In the genomic region with DNA sequence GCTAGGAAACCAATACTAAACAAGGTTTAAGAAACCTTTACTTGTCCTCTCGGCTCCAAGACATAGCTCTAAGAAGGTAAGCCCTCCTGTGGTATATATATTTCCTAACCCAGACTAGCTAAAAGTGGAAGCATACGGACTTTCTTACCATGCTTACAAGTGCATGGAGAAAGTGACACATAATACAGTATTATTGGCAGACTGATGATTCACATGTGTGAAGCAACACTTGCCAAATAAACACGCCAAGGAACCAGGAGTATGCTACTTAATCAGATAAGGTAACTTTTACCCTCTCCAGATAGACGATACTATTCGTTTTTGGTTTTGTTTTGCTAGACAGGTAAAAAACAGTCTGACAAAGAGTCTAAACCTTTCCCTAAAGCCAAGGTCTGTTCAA, we compare ENCODE assay signal across 12 cellular contexts.
DNase-seq lines count a peak whose midpoint lies in the region; FAIRE-seq and TF ChIP-seq lines count a peak whose summit lies in the region.
"Had no signal": no experiment of that assay in that cellular context is flagged by ENCODE, and none has a peak within 500 bp of the region (broad histone marks: within the 10 kb centered on the region; RNA-seq: fewer than 3 reads in every experiment).

No MANE protein-coding gene starts in this region.

- H3K4me1 ChIP-seq in GM23248 (ENCODE audit: insufficient read depth) (peaks cover 38% of the 10 kb centered on the region), neural progenitor cell (peaks cover 14% of the 10 kb centered on the region), kidney (ENCODE audit: control insufficient read depth in 1 of 2, insufficient read depth in 1 of 2, low read depth in 1 of 2, low read length in 2 of 2) (peaks cover 4 to 6% of the 10 kb centered on the region in 2 donors)

- H3K4me1 Mint-ChIP-seq in neural progenitor cell = peaks cover 37% of the 10 kb centered on the region
- H3K4me1 Mint-ChIP-seq: immature natural killer cell had no signal

- DNase-seq in GM23248 (peak; percentile 68), NB4 (ENCODE audit: low read depth) (peak; percentile 48), choroid plexus epithelial cell (ENCODE audit: low read depth) (peak; percentile 83), non-pigmented ciliary epithelial cell (ENCODE audit: low read depth) (peak; percentile 28), neural progenitor cell (ENCODE audit: low spot score) (no peak), NCI-H446 treated with DMSO at 0.1 percent for 48 hours (lab: John Stamatoyannopoulos, UW) (no peak), kidney (no peak)
- DNase-seq: DMS53, immature natural killer cell, occipital lobe had no signal

- intact Hi-C loops in kidney (cut with DNase I) = loop anchor here (10.0 kb wide), 2 partner anchors 267 to 587 kb away; a partner anchor contains a TSS

- H4K20me1 ChIP-seq in GM23248 (ENCODE audit: insufficient read depth) = no peaks in the 10 kb centered on the region
- H4K20me1 ChIP-seq in neural progenitor cell (ENCODE audit: low read depth) = no peaks in the 10 kb centered on the region

- H3K36me3 ChIP-seq in GM23248 (ENCODE audit: low read depth) (no peaks in the 10 kb centered on the region), neural progenitor cell (no peaks in the 10 kb centered on the region), kidney (ENCODE audit: control insufficient read depth in 1 of 2, insufficient read depth in 2 of 2, low read length in 2 of 2) (no peaks in the 10 kb centered on the region)
- H3K36me3 ChIP-seq: thoracic aorta had no signal

- H3K4me3 Mint-ChIP-seq in neural progenitor cell = no peak overlapping the region
- H3K4me3 Mint-ChIP-seq: immature natural killer cell had no signal

- H3K36me3 Mint-ChIP-seq in neural progenitor cell = peaks cover 16% of the 10 kb centered on the region

- no peaks in the 10 kb centered on the region for H3K79me2 ChIP-seq in GM23248 (ENCODE audit: insufficient read depth)
- H3K79me2 ChIP-seq in neural progenitor cell (ENCODE audit: low read depth) = no peaks in the 10 kb centered on the region

- H3K27me3 ChIP-seq in GM23248 (replicated peaks; ENCODE audit: insufficient read depth) (no peaks in the 10 kb centered on the region), neural progenitor cell (no peaks in the 10 kb centered on the region)

- no peak overlapping the region for H3K27ac Mint-ChIP-seq in neural progenitor cell
- H3K27ac Mint-ChIP-seq: immature natural killer cell had no signal

- no peaks in the 10 kb centered on the region for H3K27me3 Mint-ChIP-seq in neural progenitor cell (ENCODE audit: insufficient read depth, low read depth)

- H3K9me3 ChIP-seq in GM23248 (ENCODE audit: low read depth) = no peaks in the 10 kb centered on the region
- no peaks in the 10 kb centered on the region for H3K9me3 ChIP-seq in neural progenitor cell (ENCODE audit: low read depth)
- H3K9me3 ChIP-seq in kidney (ENCODE audit: control insufficient read depth in 1 of 2, low read length in 2 of 2) = no peaks in the 10 kb centered on the region
- H3K9me3 ChIP-seq: thoracic aorta had no signal

- no peak for TF ChIP-seq POLR2A in NB4 (IDR thresholded peaks at IDR 0.05; ENCODE audit: extremely low read depth, insufficient read length)

- H3K4me2 ChIP-seq in GM23248 (ENCODE audit: unreplicated experiment) (no peak overlapping the region), neural progenitor cell (no peak overlapping the region)

- H3K27ac ChIP-seq in GM23248 (no peak overlapping the region), neural progenitor cell (no peak overlapping the region), kidney (ENCODE audit: low read depth in 2 of 2, low read length in 2 of 2) (no peak overlapping the region)
- H3K27ac ChIP-seq: thoracic aorta had no signal

- no peaks in the 10 kb centered on the region for H3K9me2 ChIP-seq in GM23248 (ENCODE audit: insufficient read depth)

- H2AFZ ChIP-seq in GM23248 (no peak overlapping the region), neural progenitor cell (replicated peaks) (no peak overlapping the region)

- H3K4me3 ChIP-seq in GM23248 = no peak overlapping the region
- H3K4me3 ChIP-seq in NB4 (ENCODE audit: low read depth, low read length) = no peak overlapping the region
- H3K4me3 ChIP-seq in choroid plexus epithelial cell (ENCODE audit: low read depth, low read length) = no peak overlapping the region
- no peak overlapping the region for H3K4me3 ChIP-seq in neural progenitor cell
- H3K4me3 ChIP-seq in kidney (ENCODE audit: low read length in 2 of 2) = no peak overlapping the region
- H3K4me3 ChIP-seq: thoracic aorta had no signal

- TF ChIP-seq CTCF in NB4 (IDR thresholded peaks at IDR 0.05; ENCODE audit: low read depth, low read length) = no peak
- TF ChIP-seq CTCF in choroid plexus epithelial cell (conservative IDR thresholded peaks at IDR 0.05; ENCODE audit: low read depth, low read length) = no peak
- TF ChIP-seq CTCF in neural progenitor cell (IDR thresholded peaks at IDR 0.05) = no peak
- no peak for TF ChIP-seq CTCF in kidney (IDR thresholded peaks at IDR 0.05; ENCODE audit: borderline replicate concordance, extremely low read depth, insufficient read depth)

- in situ Hi-C loops in GM23248 (cut with MboI) = loop anchor here (10.0 to 25.0 kb wide), 3 partner anchors 267 to 757 kb away; a partner anchor contains a TSS

- H3F3A ChIP-seq in GM23248 (ENCODE audit: insufficient read depth) (peaks cover 34% of the 10 kb centered on the region), neural progenitor cell (ENCODE audit: low read depth) (peaks cover 15% of the 10 kb centered on the region)

- 83 to 91% methylated on average over 5 of the region's 5 CpGs for WGBS in GM23248 (ENCODE audit: low coverage in 1 of 2, low lambda C conversion rate in 2 of 2, missing lambda C conversion rate in 2 of 2), 2 experiments

- no peak for FAIRE-seq in kidney (lab: Jason Lieb, UNC)
- FAIRE-seq: RCC 7860 had no signal

- H3K9ac ChIP-seq in GM23248 (no peak overlapping the region), neural progenitor cell (no peak overlapping the region), kidney (ENCODE audit: low read length in 2 of 2) (no peak overlapping the region)

- H3K9me3 Mint-ChIP-seq in neural progenitor cell = no peaks in the 10 kb centered on the region
- H3K9me3 Mint-ChIP-seq: immature natural killer cell had no signal

Comparison
In these comparisons a context has a peak if more than half of its experiments do, and no peak if none do; other contexts are left out.
1. DNase-seq: peak in GM23248 (single experiment), NB4 (single experiment), choroid plexus epithelial cell (single experiment) and non-pigmented ciliary epithelial cell (single experiment); none in neural progenitor cell (single experiment), NCI-H446 treated with DMSO at 0.1 percent for 48 hours (single experiment) and kidney (single experiment).